In the genomic region with DNA sequence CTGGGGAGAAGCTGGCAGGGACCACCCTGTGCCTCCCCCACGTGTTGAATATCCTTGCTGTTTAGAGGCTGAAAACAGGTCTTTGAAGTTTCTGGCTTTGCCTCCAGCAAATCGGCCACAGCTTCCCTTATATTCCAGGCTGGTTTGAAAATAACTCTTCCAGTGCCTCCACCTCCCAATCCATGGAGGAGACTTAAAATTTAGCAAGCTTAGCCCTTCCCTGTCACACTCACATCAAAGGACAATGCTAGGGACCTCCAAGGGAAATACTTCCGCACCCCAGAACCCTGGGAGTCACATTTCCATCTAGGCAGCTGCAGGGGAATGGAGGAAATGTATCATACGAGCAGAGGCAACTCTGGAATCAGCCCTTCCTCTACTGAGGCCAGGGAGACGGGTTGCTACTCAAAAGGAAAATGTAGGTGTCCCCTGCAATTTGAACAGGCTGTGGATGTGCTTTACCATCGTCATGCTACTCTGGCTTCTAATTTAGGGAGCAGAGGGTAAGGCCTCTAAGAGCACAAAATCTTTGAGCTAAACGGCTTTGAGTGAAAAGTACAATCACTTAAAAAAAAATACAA, we compare ENCODE assay signal across 18 cellular contexts. TPM values are rescaled to one million over a fixed set of nuclear protein-coding genes. Genes with fewer than 3 reads are reported as not detected.
DNase-seq lines count a peak whose midpoint lies in the region; ATAC-seq and TF ChIP-seq lines count a peak whose summit lies in the region.
"Had no signal": no experiment of that assay in that cellular context is flagged by ENCODE, and none has a peak within 500 bp of the region (broad histone marks: within the 10 kb centered on the region; RNA-seq: fewer than 3 reads in every experiment).

No MANE protein-coding gene starts in this region.

- peaks cover 68% of the 10 kb centered on the region for H3K4me1 Mint-ChIP-seq in nephron progenitor cell
- H3K4me1 Mint-ChIP-seq in effector memory CD8-positive, alpha-beta T cell (ENCODE audit: low read depth in 2 of 2), result no peaks in the 10 kb centered on the region
- H3K4me1 Mint-ChIP-seq: CD8-positive, alpha-beta memory T cell had no signal

- H3K9me3 ChIP-seq in SK-N-MC (ENCODE audit: low read depth, low read length) (no peaks in the 10 kb centered on the region), thyroid gland (no peaks in the 10 kb centered on the region)
- H3K9me3 ChIP-seq: colonic mucosa had no signal

- no peak for DNase-seq in SK-N-MC (ENCODE audit: low read depth, low spot score)
- DNase-seq in Right ventricle myocardium superior, result no peak
- no peak for DNase-seq in nephron progenitor cell
- DNase-seq in thyroid gland, result no peak
- DNase-seq in effector memory CD8-positive, alpha-beta T cell, result no peak
- DNase-seq: activated CD4-positive, alpha-beta T cell treated with anti-CD3 and anti-CD28 coated beads, Interleukin-2, amount 50 U/mL, for 1 hour; activated gamma-delta T cell; CD8-positive, alpha-beta memory T cell; colonic mucosa; H9; MV-4-11; NCI-H1930; NCI-H510A; RPMI8226; stimulated activated CD4-positive, alpha-beta T cell treated with anti-CD3 and anti-CD28 coated beads, Interleukin-4, amount 100 ng/mL, for 1 hour had no signal

- peak overlapping the region; percentile 75 for H3K27ac Mint-ChIP-seq in nephron progenitor cell
- H3K27ac Mint-ChIP-seq in effector memory CD8-positive, alpha-beta T cell, result no peak overlapping the region
- H3K27ac Mint-ChIP-seq: CD8-positive, alpha-beta memory T cell; H9 had no signal

- 54 to 62% methylated on average over 7 of the region's 7 CpGs for WGBS in thyroid gland, 2 donors

- H3K36me3 Mint-ChIP-seq in nephron progenitor cell (ENCODE audit: low read depth), result peaks cover 2% of the 10 kb centered on the region
- no peaks in the 10 kb centered on the region for H3K36me3 Mint-ChIP-seq in effector memory CD8-positive, alpha-beta T cell (ENCODE audit: insufficient read depth)

- no peak for TF ChIP-seq CTCF in nephron progenitor cell (IDR thresholded peaks at IDR 0.05)
- no peak for TF ChIP-seq CTCF in thyroid gland (IDR thresholded peaks at IDR 0.05)

- no peak for TF ChIP-seq POLR2A in thyroid gland (IDR thresholded peaks at IDR 0.05)

- H3K4me3 ChIP-seq in SK-N-MC, result peak overlapping the region; percentile 21
- H3K4me3 ChIP-seq in thyroid gland (replicated peaks in 1 of 3), result no peak overlapping the region
- H3K4me3 ChIP-seq: colonic mucosa had no signal

- H3K27ac ChIP-seq in SK-N-MC (peak overlapping the region; percentile 81), thyroid gland (peak overlapping the region in 2 of 3 donors; percentile 45 to 73)
- H3K27ac ChIP-seq: colonic mucosa had no signal

- peak overlapping the region; percentile 11 for H3K4me3 Mint-ChIP-seq in nephron progenitor cell
- no peak overlapping the region for H3K4me3 Mint-ChIP-seq in effector memory CD8-positive, alpha-beta T cell
- H3K4me3 Mint-ChIP-seq: CD8-positive, alpha-beta memory T cell; H9 had no signal

- intact Hi-C loops in Right ventricle myocardium superior (cut with DNase I), result no loop called here
- intact Hi-C loops in thyroid gland (cut with DNase I), result no loop called here

- H3K9ac ChIP-seq in SK-N-MC (ENCODE audit: insufficient read length), result peak overlapping the region; percentile 24

- peaks cover 29% of the 10 kb centered on the region for H3K27me3 Mint-ChIP-seq in nephron progenitor cell (ENCODE audit: low read depth, poor library complexity)
- H3K27me3 Mint-ChIP-seq in effector memory CD8-positive, alpha-beta T cell, result peaks cover 13 to 21% of the 10 kb centered on the region in 2 donors

- ATAC-seq in Right ventricle myocardium superior (ENCODE audit: poor library complexity) (peak; percentile 23), GM21515 (IDR thresholded peaks at IDR 0.05; ENCODE audit: unreplicated experiment) (no peak), HG02981 (IDR thresholded peaks at IDR 0.05; ENCODE audit: unreplicated experiment) (no peak), GM21526 (IDR thresholded peaks at IDR 0.05; ENCODE audit: low FRiP score, unreplicated experiment) (no peak)
- no peak for ATAC-seq in effector memory CD8-positive, alpha-beta T cell (replicated peaks)

- no peaks in the 10 kb centered on the region for H3K27me3 ChIP-seq in thyroid gland
- H3K27me3 ChIP-seq: colonic mucosa had no signal

- peaks cover 0 to 10% of the 10 kb centered on the region in 2 donors for H3K4me1 ChIP-seq in thyroid gland
- H3K4me1 ChIP-seq: colonic mucosa had no signal

- H3K9me3 Mint-ChIP-seq in nephron progenitor cell, result peaks cover 31% of the 10 kb centered on the region
- H3K9me3 Mint-ChIP-seq in effector memory CD8-positive, alpha-beta T cell, result no peaks in the 10 kb centered on the region

- H3K36me3 ChIP-seq in SK-N-MC (ENCODE audit: insufficient read depth, low read length) (no peaks in the 10 kb centered on the region), thyroid gland (no peaks in the 10 kb centered on the region)
- H3K36me3 ChIP-seq: colonic mucosa had no signal

RNA-seq across cellular contexts. Expression of gene PKDCC, which starts 49.5 kb away (rescaled TPM):
- total RNA-seq in Right ventricle myocardium superior (120 TPM), thyroid gland (10 to 100 TPM in 2 of 4 donors, 1 to 10 TPM in 2; 5.9 to 21.4 (median 12.7) TPM)
